1 cellular context compared by ENCODE assay signal in the genomic region with DNA sequence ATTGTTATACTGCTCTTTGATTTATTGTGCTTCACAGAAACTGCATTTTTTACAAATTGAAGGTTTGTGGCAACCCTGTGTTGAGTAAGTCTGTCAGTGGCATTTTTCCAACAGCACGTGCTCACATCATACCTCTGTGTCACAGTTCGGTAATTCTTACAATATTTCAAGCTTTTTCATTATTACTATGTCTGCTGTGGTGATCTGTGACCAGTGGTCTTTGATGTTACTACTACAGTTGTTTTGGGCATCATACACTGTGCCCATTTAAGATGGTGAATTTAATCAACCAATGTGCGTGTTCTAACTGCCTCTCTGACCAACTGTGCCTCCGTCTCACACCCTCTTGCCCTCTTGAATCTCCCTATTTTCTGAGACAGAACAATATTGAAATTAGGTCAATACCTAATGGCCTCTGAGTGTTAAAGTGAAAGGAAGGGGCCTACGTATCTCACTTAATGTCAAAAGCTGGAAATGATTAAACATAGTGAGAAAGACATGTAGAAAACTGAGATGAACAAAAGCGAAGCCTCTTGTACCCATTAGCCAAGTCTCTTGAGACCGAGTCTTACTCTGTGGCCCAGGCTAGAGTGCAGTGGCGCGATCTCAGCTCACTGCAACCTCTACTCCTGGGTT.
A peak's percentile ranks its signal among the peaks of the same experiment; 100 is the strongest.
TF ChIP-seq lines count a peak whose summit lies in the region.

No MANE protein-coding gene starts in this region.

TF ChIP-seq in GM12878, 131 proteins besides CTCF, POLR2A, EP300 and RAD21:
- TF ChIP-seq SMAD5 (IDR thresholded peaks at IDR 0.05; ENCODE audit: low read depth) (no peak), SMC3 (IDR thresholded peaks at IDR 0.05; ENCODE audit: borderline replicate concordance, low read length) (no peak), PAX8 (IDR thresholded peaks at IDR 0.05) (no peak), PML (IDR thresholded peaks at IDR 0.05; ENCODE audit: low read length) (no peak), MEF2A (IDR thresholded peaks at IDR 0.05; ENCODE audit: insufficient read depth, low read depth, low read length) (no peak), NRF1 (conservative IDR thresholded peaks at IDR 0.05; ENCODE audit: low read depth, low read length) (no peak), ATF7 (IDR thresholded peaks at IDR 0.05; ENCODE audit: low read depth) (0 out of 2 replicates have a peak, but pooled peaks have one; percentile 26), ZBED1 (IDR thresholded peaks at IDR 0.05; ENCODE audit: borderline replicate concordance) (no peak), MEF2B (IDR thresholded peaks at IDR 0.05; ENCODE audit: partially characterized antibody, poor library complexity, severe bottlenecking) (peak; percentile 66), SPI1 (IDR thresholded peaks at IDR 0.05; ENCODE audit: borderline replicate concordance, insufficient read depth, low read depth, low read length) (no peak), MYC (IDR thresholded peaks at IDR 0.05; ENCODE audit: insufficient read depth, insufficient read length, insufficient replicate concordance, low read length, severe bottlenecking) (no peak), BHLHE40 (IDR thresholded peaks at IDR 0.05; ENCODE audit: borderline replicate concordance in 1 of 2, low read depth in 2 of 2, low read length in 1 of 2) (peak; percentile 79 to 89; a peak in 3 of 4 replicates), TBL1XR1 (IDR thresholded peaks at IDR 0.05; ENCODE audit: low read depth, low read length) (no peak), ZSCAN29 (IDR thresholded peaks at IDR 0.05) (no peak), STAT3 (IDR thresholded peaks at IDR 0.05; ENCODE audit: low read depth, low read length) (no peak), NR2C2 (IDR thresholded peaks at IDR 0.05; ENCODE audit: borderline replicate concordance, control insufficient read depth, insufficient read length, low read depth) (no peak), YY1 (IDR thresholded peaks at IDR 0.05; ENCODE audit: low read depth, low read length) (no peak), NBN (IDR thresholded peaks at IDR 0.05) (0 out of 2 replicates have a peak, but pooled peaks have one; percentile 37), NR2C1 (IDR thresholded peaks at IDR 0.05) (no peak), RUNX3 (IDR thresholded peaks at IDR 0.05; ENCODE audit: low read length) (peak; percentile 31; the same call in 1 of the 2 replicates), NFIC (IDR thresholded peaks at IDR 0.05; ENCODE audit: low read depth, low read length) (no peak), TCF7 (IDR thresholded peaks at IDR 0.05; ENCODE audit: borderline replicate concordance) (peak; percentile 60), RBBP5 (conservative IDR thresholded peaks at IDR 0.05) (no peak), CHD2 (IDR thresholded peaks at IDR 0.05; ENCODE audit: borderline replicate concordance, low read depth, low read length) (no peak), TCF12 (IDR thresholded peaks at IDR 0.05; ENCODE audit: low read depth, low read length) (no peak), RCOR1 (conservative IDR thresholded peaks at IDR 0.05; ENCODE audit: low read depth, low read length) (no peak), NR2F1 (conservative IDR thresholded peaks at IDR 0.05) (peak; percentile 76), EGR1 (IDR thresholded peaks at IDR 0.05; ENCODE audit: borderline replicate concordance in 1 of 2, low read depth in 2 of 2, low read length in 2 of 2) (no peak), JUNB (IDR thresholded peaks at IDR 0.05) (peak; percentile 29)
- TF ChIP-seq, protein P1, sequence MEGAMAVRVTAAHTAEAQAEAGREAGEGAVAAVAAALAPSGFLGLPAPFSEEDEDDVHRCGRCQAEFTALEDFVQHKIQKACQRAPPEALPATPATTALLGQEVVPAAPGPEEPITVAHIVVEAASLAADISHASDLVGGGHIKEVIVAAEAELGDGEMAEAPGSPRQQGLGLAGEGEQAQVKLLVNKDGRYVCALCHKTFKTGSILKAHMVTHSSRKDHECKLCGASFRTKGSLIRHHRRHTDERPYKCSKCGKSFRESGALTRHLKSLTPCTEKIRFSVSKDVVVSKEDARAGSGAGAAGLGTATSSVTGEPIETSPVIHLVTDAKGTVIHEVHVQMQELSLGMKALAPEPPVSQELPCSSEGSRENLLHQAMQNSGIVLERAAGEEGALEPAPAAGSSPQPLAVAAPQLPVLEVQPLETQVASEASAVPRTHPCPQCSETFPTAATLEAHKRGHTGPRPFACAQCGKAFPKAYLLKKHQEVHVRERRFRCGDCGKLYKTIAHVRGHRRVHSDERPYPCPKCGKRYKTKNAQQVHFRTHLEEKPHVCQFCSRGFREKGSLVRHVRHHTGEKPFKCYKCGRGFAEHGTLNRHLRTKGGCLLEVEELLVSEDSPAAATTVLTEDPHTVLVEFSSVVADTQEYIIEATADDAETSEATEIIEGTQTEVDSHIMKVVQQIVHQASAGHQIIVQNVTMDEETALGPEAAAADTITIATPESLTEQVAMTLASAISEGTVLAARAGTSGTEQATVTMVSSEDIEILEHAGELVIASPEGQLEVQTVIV (IDR thresholded peaks at IDR 0.05; ENCODE audit: borderline replicate concordance, partially characterized antibody) = no peak
- TF ChIP-seq, protein P2, sequence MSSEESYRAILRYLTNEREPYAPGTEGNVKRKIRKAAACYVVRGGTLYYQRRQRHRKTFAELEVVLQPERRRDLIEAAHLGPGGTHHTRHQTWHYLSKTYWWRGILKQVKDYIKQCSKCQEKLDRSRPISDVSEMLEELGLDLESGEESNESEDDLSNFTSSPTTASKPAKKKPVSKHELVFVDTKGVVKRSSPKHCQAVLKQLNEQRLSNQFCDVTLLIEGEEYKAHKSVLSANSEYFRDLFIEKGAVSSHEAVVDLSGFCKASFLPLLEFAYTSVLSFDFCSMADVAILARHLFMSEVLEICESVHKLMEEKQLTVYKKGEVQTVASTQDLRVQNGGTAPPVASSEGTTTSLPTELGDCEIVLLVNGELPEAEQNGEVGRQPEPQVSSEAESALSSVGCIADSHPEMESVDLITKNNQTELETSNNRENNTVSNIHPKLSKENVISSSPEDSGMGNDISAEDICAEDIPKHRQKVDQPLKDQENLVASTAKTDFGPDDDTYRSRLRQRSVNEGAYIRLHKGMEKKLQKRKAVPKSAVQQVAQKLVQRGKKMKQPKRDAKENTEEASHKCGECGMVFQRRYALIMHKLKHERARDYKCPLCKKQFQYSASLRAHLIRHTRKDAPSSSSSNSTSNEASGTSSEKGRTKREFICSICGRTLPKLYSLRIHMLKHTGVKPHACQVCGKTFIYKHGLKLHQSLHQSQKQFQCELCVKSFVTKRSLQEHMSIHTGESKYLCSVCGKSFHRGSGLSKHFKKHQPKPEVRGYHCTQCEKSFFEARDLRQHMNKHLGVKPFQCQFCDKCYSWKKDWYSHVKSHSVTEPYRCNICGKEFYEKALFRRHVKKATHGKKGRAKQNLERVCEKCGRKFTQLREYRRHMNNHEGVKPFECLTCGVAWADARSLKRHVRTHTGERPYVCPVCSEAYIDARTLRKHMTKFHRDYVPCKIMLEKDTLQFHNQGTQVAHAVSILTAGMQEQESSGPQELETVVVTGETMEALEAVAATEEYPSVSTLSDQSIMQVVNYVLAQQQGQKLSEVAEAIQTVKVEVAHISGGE (CRISPR knock-in tag; IDR thresholded peaks at IDR 0.05) = no peak
- TF ChIP-seq, protein P3, sequence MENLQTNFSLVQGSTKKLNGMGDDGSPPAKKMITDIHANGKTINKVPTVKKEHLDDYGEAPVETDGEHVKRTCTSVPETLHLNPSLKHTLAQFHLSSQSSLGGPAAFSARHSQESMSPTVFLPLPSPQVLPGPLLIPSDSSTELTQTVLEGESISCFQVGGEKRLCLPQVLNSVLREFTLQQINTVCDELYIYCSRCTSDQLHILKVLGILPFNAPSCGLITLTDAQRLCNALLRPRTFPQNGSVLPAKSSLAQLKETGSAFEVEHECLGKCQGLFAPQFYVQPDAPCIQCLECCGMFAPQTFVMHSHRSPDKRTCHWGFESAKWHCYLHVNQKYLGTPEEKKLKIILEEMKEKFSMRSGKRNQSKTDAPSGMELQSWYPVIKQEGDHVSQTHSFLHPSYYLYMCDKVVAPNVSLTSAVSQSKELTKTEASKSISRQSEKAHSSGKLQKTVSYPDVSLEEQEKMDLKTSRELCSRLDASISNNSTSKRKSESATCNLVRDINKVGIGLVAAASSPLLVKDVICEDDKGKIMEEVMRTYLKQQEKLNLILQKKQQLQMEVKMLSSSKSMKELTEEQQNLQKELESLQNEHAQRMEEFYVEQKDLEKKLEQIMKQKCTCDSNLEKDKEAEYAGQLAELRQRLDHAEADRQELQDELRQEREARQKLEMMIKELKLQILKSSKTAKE (IDR thresholded peaks at IDR 0.05; ENCODE audit: low read depth, poor library complexity, severe bottlenecking) = peak; percentile 73
- TF ChIP-seq, protein P4, sequence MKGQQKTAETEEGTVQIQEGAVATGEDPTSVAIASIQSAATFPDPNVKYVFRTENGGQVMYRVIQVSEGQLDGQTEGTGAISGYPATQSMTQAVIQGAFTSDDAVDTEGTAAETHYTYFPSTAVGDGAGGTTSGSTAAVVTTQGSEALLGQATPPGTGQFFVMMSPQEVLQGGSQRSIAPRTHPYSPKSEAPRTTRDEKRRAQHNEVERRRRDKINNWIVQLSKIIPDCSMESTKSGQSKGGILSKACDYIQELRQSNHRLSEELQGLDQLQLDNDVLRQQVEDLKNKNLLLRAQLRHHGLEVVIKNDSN (IDR thresholded peaks at IDR 0.05; ENCODE audit: borderline replicate concordance, extremely low read length, insufficient read depth, low read depth, low read length) = no peak
